Comparison of ENCODE assay signal across 21 cellular contexts in genomic region chr1:43450251-43451070, GRCh38. TPM values are rescaled to one million over a fixed set of nuclear protein-coding genes. Genes with fewer than 3 reads are reported as not detected.
DNase-seq lines count a peak whose midpoint lies in the region; ATAC-seq, FAIRE-seq and TF ChIP-seq lines count a peak whose summit lies in the region.
"Had no signal": no experiment of that assay in that cellular context is flagged by ENCODE, and none has a peak within 500 bp of the region (broad histone marks: within the 10 kb centered on the region; RNA-seq: fewer than 3 reads in every experiment).

No MANE protein-coding gene starts in this region.

- no peak for TF ChIP-seq POLR2A in GM12891 (IDR thresholded peaks at IDR 0.05; ENCODE audit: low read depth, low read length)

- CTCF ChIA-PET in activated CD8-positive, alpha-beta T cell treated with anti-CD3 and anti-CD28 coated beads, Interleukin-2, amount 10 ng/mL, durations not matched to agents 7 days and 5 days (lab: Charles Lee), result no interaction called here
- CTCF ChIA-PET in activated CD8-positive, alpha-beta T cell treated with anti-CD3 and anti-CD28 coated beads for 36 hours (lab: Charles Lee), result no interaction called here

- FAIRE-seq in GM12891 (lab: Jason Lieb, UNC), result no peak
- FAIRE-seq: A204.1 had no signal

- POLR2A ChIA-PET in activated CD8-positive, alpha-beta T cell treated with anti-CD3 and anti-CD28 coated beads, Interleukin-2, amount 10 ng/mL, durations not matched to agents 7 days and 5 days (lab: Charles Lee), result no interaction called here
- POLR2A ChIA-PET in activated CD8-positive, alpha-beta T cell treated with anti-CD3 and anti-CD28 coated beads for 36 hours (lab: Charles Lee), result no interaction called here

- peak overlapping the region; percentile 31 for H3K27ac Mint-ChIP-seq in activated CD8-positive, alpha-beta T cell treated with anti-CD3 and anti-CD28 coated beads, Interleukin-2, amount 10 ng/mL, durations not matched to agents 7 days and 5 days
- H3K27ac Mint-ChIP-seq in activated CD8-positive, alpha-beta T cell treated with anti-CD3 and anti-CD28 coated beads for 36 hours, result no peak overlapping the region
- H3K27ac Mint-ChIP-seq in IgD-negative memory B cell (peak overlapping the region; percentile 25 to 53 (median 43)), endothelial cell (ENCODE audit: unreplicated experiment) (no peak overlapping the region)
- peak overlapping the region; percentile 62 for H3K27ac Mint-ChIP-seq in stimulated activated effector memory CD8-positive, alpha-beta T cell treated with anti-CD3 and anti-CD28 coated beads, Interleukin-12 subunit alpha, Interleukin-12 subunit beta, amount 100 ng/mL, for 72 hours
- no peak overlapping the region for H3K27ac Mint-ChIP-seq in natural killer cell treated with Interleukin-12 subunit alpha and Interleukin-12 subunit beta and Interleukin-15 and Interleukin-18, amount 100 ng/mL, for 72 hours
- H3K27ac Mint-ChIP-seq: T-helper 1 cell treated with Interleukin-12 subunit alpha and Interleukin-12 subunit beta and Interleukin-4 antibody, amounts not matched to agents 30 μg/mL and 1 μg/mL, for 36 hours had no signal

- no peak for DNase-seq in activated CD8-positive, alpha-beta T cell treated with anti-CD3 and anti-CD28 coated beads, Interleukin-2, amount 10 ng/mL, durations not matched to agents 7 days and 5 days
- no peak for DNase-seq in activated CD8-positive, alpha-beta T cell treated with anti-CD3 and anti-CD28 coated beads for 36 hours
- DNase-seq in endothelial cell (ENCODE audit: low spot score) (no peak), GM12891 (ENCODE audit: insufficient read length, low spot score) (no peak)
- no peak for DNase-seq in stimulated activated effector memory CD8-positive, alpha-beta T cell treated with anti-CD3 and anti-CD28 coated beads, Interleukin-12 subunit alpha, Interleukin-12 subunit beta, amount 100 ng/mL, for 72 hours (ENCODE audit: low spot score in 2 of 2)
- no peak for DNase-seq in natural killer cell treated with Interleukin-12 subunit alpha and Interleukin-12 subunit beta and Interleukin-15 and Interleukin-18, amount 100 ng/mL, for 72 hours (ENCODE audit: low spot score)
- DNase-seq: activated CD4-positive, alpha-beta T cell treated with anti-CD3 and anti-CD28 coated beads, Interleukin-2, amount 50 U/mL, for 1 hour; activated T-cell treated with anti-CD3 and anti-CD28 coated beads, Interleukin-2, amount 50 U/mL, for 4 hours; body of pancreas; kidney glomerular epithelial cell; NCI-H146; NCI-H2171; NCI-H526; nucleus accumbens; stimulated activated CD4-positive, alpha-beta T cell treated with anti-CD3 and anti-CD28 coated beads, Interleukin-2, amount 100 ng/mL, for 48 hours; stimulated activated naive CD4-positive, alpha-beta T cell treated with Interleukin-2 at 50 U/mL for 16 hours; tibial artery had no signal

- peaks cover 22% of the 10 kb centered on the region for H3K4me1 Mint-ChIP-seq in activated CD8-positive, alpha-beta T cell treated with anti-CD3 and anti-CD28 coated beads, Interleukin-2, amount 10 ng/mL, durations not matched to agents 7 days and 5 days (ENCODE audit: low read depth)
- peaks cover 15% of the 10 kb centered on the region for H3K4me1 Mint-ChIP-seq in activated CD8-positive, alpha-beta T cell treated with anti-CD3 and anti-CD28 coated beads for 36 hours (ENCODE audit: low read depth)
- H3K4me1 Mint-ChIP-seq in IgD-negative memory B cell (peaks cover 6 to 12% (median 12%) of the 10 kb centered on the region in 3 donors), endothelial cell (ENCODE audit: unreplicated experiment) (peaks cover 31% of the 10 kb centered on the region)
- peaks cover 35% of the 10 kb centered on the region for H3K4me1 Mint-ChIP-seq in stimulated activated effector memory CD8-positive, alpha-beta T cell treated with anti-CD3 and anti-CD28 coated beads, Interleukin-12 subunit alpha, Interleukin-12 subunit beta, amount 100 ng/mL, for 72 hours
- peaks cover 16 to 19% of the 10 kb centered on the region in 2 donors for H3K4me1 Mint-ChIP-seq in natural killer cell treated with Interleukin-12 subunit alpha and Interleukin-12 subunit beta and Interleukin-15 and Interleukin-18, amount 100 ng/mL, for 72 hours (ENCODE audit: low read depth in 2 of 2)

- intact Hi-C loops in activated CD8-positive, alpha-beta T cell treated with anti-CD3 and anti-CD28 coated beads for 36 hours (cut with micrococcal nuclease), result no loop called here

- peaks cover 48% of the 10 kb centered on the region for H3K36me3 Mint-ChIP-seq in activated CD8-positive, alpha-beta T cell treated with anti-CD3 and anti-CD28 coated beads, Interleukin-2, amount 10 ng/mL, durations not matched to agents 7 days and 5 days (ENCODE audit: low read depth)
- H3K36me3 Mint-ChIP-seq in activated CD8-positive, alpha-beta T cell treated with anti-CD3 and anti-CD28 coated beads for 36 hours (ENCODE audit: low read depth), result peaks cover 24% of the 10 kb centered on the region
- peaks cover 3% of the 10 kb centered on the region for H3K36me3 Mint-ChIP-seq in IgD-negative memory B cell
- H3K36me3 Mint-ChIP-seq in endothelial cell (ENCODE audit: low read depth, unreplicated experiment), result peaks cover 58% of the 10 kb centered on the region
- peaks cover 56% of the 10 kb centered on the region for H3K36me3 Mint-ChIP-seq in stimulated activated effector memory CD8-positive, alpha-beta T cell treated with anti-CD3 and anti-CD28 coated beads, Interleukin-12 subunit alpha, Interleukin-12 subunit beta, amount 100 ng/mL, for 72 hours
- peaks cover 6% of the 10 kb centered on the region for H3K36me3 Mint-ChIP-seq in natural killer cell treated with Interleukin-12 subunit alpha and Interleukin-12 subunit beta and Interleukin-15 and Interleukin-18, amount 100 ng/mL, for 72 hours

- H3K27me3 Mint-ChIP-seq in activated CD8-positive, alpha-beta T cell treated with anti-CD3 and anti-CD28 coated beads, Interleukin-2, amount 10 ng/mL, durations not matched to agents 7 days and 5 days (ENCODE audit: low read depth), result peaks cover 9% of the 10 kb centered on the region
- peaks cover 9% of the 10 kb centered on the region for H3K27me3 Mint-ChIP-seq in activated CD8-positive, alpha-beta T cell treated with anti-CD3 and anti-CD28 coated beads for 36 hours
- H3K27me3 Mint-ChIP-seq in IgD-negative memory B cell (no peaks in the 10 kb centered on the region), endothelial cell (ENCODE audit: unreplicated experiment) (peaks cover 16% of the 10 kb centered on the region)
- H3K27me3 Mint-ChIP-seq in natural killer cell treated with Interleukin-12 subunit alpha and Interleukin-12 subunit beta and Interleukin-15 and Interleukin-18, amount 100 ng/mL, for 72 hours, result peaks cover 1 to 5% of the 10 kb centered on the region in 2 donors

- H3K9me3 Mint-ChIP-seq in activated CD8-positive, alpha-beta T cell treated with anti-CD3 and anti-CD28 coated beads, Interleukin-2, amount 10 ng/mL, durations not matched to agents 7 days and 5 days (ENCODE audit: insufficient read depth), result no peaks in the 10 kb centered on the region
- H3K9me3 Mint-ChIP-seq in activated CD8-positive, alpha-beta T cell treated with anti-CD3 and anti-CD28 coated beads for 36 hours, result peaks cover 2% of the 10 kb centered on the region
- H3K9me3 Mint-ChIP-seq in IgD-negative memory B cell, result no peaks in the 10 kb centered on the region
- no peaks in the 10 kb centered on the region for H3K9me3 Mint-ChIP-seq in endothelial cell (ENCODE audit: unreplicated experiment)
- H3K9me3 Mint-ChIP-seq in stimulated activated effector memory CD8-positive, alpha-beta T cell treated with anti-CD3 and anti-CD28 coated beads, Interleukin-12 subunit alpha, Interleukin-12 subunit beta, amount 100 ng/mL, for 72 hours, result no peaks in the 10 kb centered on the region
- no peaks in the 10 kb centered on the region for H3K9me3 Mint-ChIP-seq in natural killer cell treated with Interleukin-12 subunit alpha and Interleukin-12 subunit beta and Interleukin-15 and Interleukin-18, amount 100 ng/mL, for 72 hours
- H3K9me3 Mint-ChIP-seq: activated T-cell treated with anti-CD3 and anti-CD28 coated beads, Interleukin-2, amount 50 U/mL, for 4 hours; T-helper 1 cell treated with Interleukin-12 subunit alpha and Interleukin-12 subunit beta and Interleukin-4 antibody, amounts not matched to agents 30 μg/mL and 1 μg/mL, for 36 hours had no signal

- no peak overlapping the region for H3K4me3 Mint-ChIP-seq in activated CD8-positive, alpha-beta T cell treated with anti-CD3 and anti-CD28 coated beads, Interleukin-2, amount 10 ng/mL, durations not matched to agents 7 days and 5 days
- no peak overlapping the region for H3K4me3 Mint-ChIP-seq in activated CD8-positive, alpha-beta T cell treated with anti-CD3 and anti-CD28 coated beads for 36 hours
- peak overlapping the region in 3 of 4 donors; percentile 23 to 71 (median 56) for H3K4me3 Mint-ChIP-seq in IgD-negative memory B cell
- peak overlapping the region; percentile 25 for H3K4me3 Mint-ChIP-seq in endothelial cell (ENCODE audit: unreplicated experiment)
- no peak overlapping the region for H3K4me3 Mint-ChIP-seq in stimulated activated effector memory CD8-positive, alpha-beta T cell treated with anti-CD3 and anti-CD28 coated beads, Interleukin-12 subunit alpha, Interleukin-12 subunit beta, amount 100 ng/mL, for 72 hours
- no peak overlapping the region for H3K4me3 Mint-ChIP-seq in natural killer cell treated with Interleukin-12 subunit alpha and Interleukin-12 subunit beta and Interleukin-15 and Interleukin-18, amount 100 ng/mL, for 72 hours
- H3K4me3 Mint-ChIP-seq: activated T-cell treated with anti-CD3 and anti-CD28 coated beads, Interleukin-2, amount 50 U/mL, for 4 hours; T-helper 1 cell treated with Interleukin-12 subunit alpha and Interleukin-12 subunit beta and Interleukin-4 antibody, amounts not matched to agents 30 μg/mL and 1 μg/mL, for 36 hours had no signal

- no peak for ATAC-seq in activated CD8-positive, alpha-beta T cell treated with anti-CD3 and anti-CD28 coated beads, Interleukin-2, amount 10 ng/mL, durations not matched to agents 7 days and 5 days
- no peak for ATAC-seq in activated CD8-positive, alpha-beta T cell treated with anti-CD3 and anti-CD28 coated beads for 36 hours
- ATAC-seq in stimulated activated effector memory CD8-positive, alpha-beta T cell treated with anti-CD3 and anti-CD28 coated beads, Interleukin-12 subunit alpha, Interleukin-12 subunit beta, amount 100 ng/mL, for 72 hours, result no peak
- ATAC-seq in natural killer cell treated with Interleukin-12 subunit alpha and Interleukin-12 subunit beta and Interleukin-15 and Interleukin-18, amount 100 ng/mL, for 72 hours, result no peak
- ATAC-seq in GM18519 (IDR thresholded peaks at IDR 0.05; ENCODE audit: low FRiP score, unreplicated experiment), result no peak
- ATAC-seq: activated T-cell treated with anti-CD3 and anti-CD28 coated beads, Interleukin-2, amount 50 U/mL, for 4 hours; body of pancreas had no signal

- TF ChIP-seq CTCF in activated CD8-positive, alpha-beta T cell treated with anti-CD3 and anti-CD28 coated beads for 36 hours (IDR thresholded peaks at IDR 0.05), result no peak
- TF ChIP-seq CTCF in endothelial cell (IDR thresholded peaks at IDR 0.05; ENCODE audit: unreplicated experiment), result no peak

RNA-seq across cellular contexts. Expression of gene HYI, which starts 3.3 kb away (rescaled TPM):
- 1 to 10 TPM; 8.4 to 9.5 TPM for total RNA-seq in activated CD8-positive, alpha-beta T cell treated with anti-CD3 and anti-CD28 coated beads, Interleukin-2, amount 10 ng/mL, durations not matched to agents 7 days and 5 days
- 1 to 10 TPM; 4.1 to 5.6 TPM for total RNA-seq in activated CD8-positive, alpha-beta T cell treated with anti-CD3 and anti-CD28 coated beads for 36 hours
- polyA plus RNA-seq in IgD-negative memory B cell, result 6.5 TPM
- 47.8 TPM for total RNA-seq in endothelial cell (ENCODE audit: unreplicated experiment)
- 10 to 100 TPM; 13.4 to 15.0 TPM for total RNA-seq in natural killer cell treated with Interleukin-12 subunit alpha and Interleukin-12 subunit beta and Interleukin-15 and Interleukin-18, amount 100 ng/mL, for 72 hours
- 7.6 TPM for polyA plus RNA-seq in GM12891 (2012; ENCODE audit: low read depth, missing spikeins)

Comparison
In these comparisons a context has a peak if more than half of its experiments do, and no peak if none do; other contexts are left out.
1. H3K27ac Mint-ChIP-seq: peak in activated CD8-positive, alpha-beta T cell treated with anti-CD3 and anti-CD28 coated beads, Interleukin-2, amount 10 ng/mL, durations not matched to agents 7 days and 5 days (single experiment), IgD-negative memory B cell (3 of 3) and stimulated activated effector memory CD8-positive, alpha-beta T cell treated with anti-CD3 and anti-CD28 coated beads, Interleukin-12 subunit alpha, Interleukin-12 subunit beta, amount 100 ng/mL, for 72 hours (single experiment); none in activated CD8-positive, alpha-beta T cell treated with anti-CD3 and anti-CD28 coated beads for 36 hours (single experiment), endothelial cell (single experiment) and natural killer cell treated with Interleukin-12 subunit alpha and Interleukin-12 subunit beta and Interleukin-15 and Interleukin-18, amount 100 ng/mL, for 72 hours (0 of 2).
2. H3K4me3 Mint-ChIP-seq: peak in IgD-negative memory B cell (3 of 4) and endothelial cell (single experiment); none in activated CD8-positive, alpha-beta T cell treated with anti-CD3 and anti-CD28 coated beads, Interleukin-2, amount 10 ng/mL, durations not matched to agents 7 days and 5 days (single experiment), activated CD8-positive, alpha-beta T cell treated with anti-CD3 and anti-CD28 coated beads for 36 hours (single experiment), stimulated activated effector memory CD8-positive, alpha-beta T cell treated with anti-CD3 and anti-CD28 coated beads, Interleukin-12 subunit alpha, Interleukin-12 subunit beta, amount 100 ng/mL, for 72 hours (single experiment) and natural killer cell treated with Interleukin-12 subunit alpha and Interleukin-12 subunit beta and Interleukin-15 and Interleukin-18, amount 100 ng/mL, for 72 hours (single experiment).